Comparison of ENCODE assay signal across 15 cellular contexts in the genomic region with DNA sequence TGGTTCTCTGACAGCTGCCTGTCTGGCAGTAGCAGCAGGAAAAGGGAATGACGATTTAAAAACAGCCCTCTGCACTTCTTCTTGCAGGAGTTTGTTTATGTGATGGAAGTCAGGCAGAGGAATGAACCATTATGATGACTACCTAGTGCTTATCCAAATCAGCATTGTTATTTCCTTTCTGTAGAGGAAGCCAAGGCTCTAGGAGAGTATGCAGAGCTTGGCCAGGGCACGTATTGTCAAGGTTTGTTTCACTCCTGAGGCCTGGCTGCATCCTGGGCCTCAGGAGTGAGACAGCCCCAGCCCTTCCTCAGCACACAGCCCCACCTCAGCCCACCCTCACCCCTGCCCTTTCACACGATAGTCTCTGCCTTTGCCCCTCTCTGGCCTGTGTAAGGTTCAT.
DNase-seq lines count a peak whose midpoint lies in the region; ATAC-seq and TF ChIP-seq lines count a peak whose summit lies in the region.
"Had no signal": no experiment of that assay in that cellular context is flagged by ENCODE, and none has a peak within 500 bp of the region (broad histone marks: within the 10 kb centered on the region; RNA-seq: fewer than 3 reads in every experiment).

No MANE protein-coding gene starts in this region.

- H3K4me1 ChIP-seq in heart right ventricle: peaks cover 0 to 27% (median 8%) of the 10 kb centered on the region in 9 donors
- no peaks in the 10 kb centered on the region for H3K4me1 ChIP-seq in mesenchymal stem cell (ENCODE audit: control insufficient read depth, insufficient read depth, low read depth, low read length)
- H3K4me1 ChIP-seq in upper lobe of left lung: peaks cover 0 to 14% (median 8%) of the 10 kb centered on the region in 4 donors

- 42% methylated on average over 3 of the region's 3 CpGs for WGBS in heart right ventricle, 2 donors
- WGBS in mesenchymal stem cell: 8% methylated on average over 2 of the region's 3 CpGs
- 31 to 55% methylated on average over 3 of the region's 3 CpGs for WGBS in upper lobe of left lung, 2 donors

- H3K4me3 ChIP-seq in heart right ventricle (no peak overlapping the region), cardiac fibroblast (replicated peaks in 1 of 2; ENCODE audit: low read depth in 2 of 2, low read length in 2 of 2) (no peak overlapping the region), mesenchymal stem cell (ENCODE audit: insufficient read depth in 1 of 2, low read depth in 1 of 2, low read length in 2 of 2) (no peak overlapping the region), upper lobe of left lung (no peak overlapping the region)

- intact Hi-C loops in heart right ventricle (cut with DNase I): no loop called here
- intact Hi-C loops in Right ventricle myocardium inferior (cut with DNase I): no loop called here

- H2AK5ac ChIP-seq in mesenchymal stem cell (ENCODE audit: low read length, severe bottlenecking): no peak overlapping the region

- peak; percentile 29 to 69 (median 52) for ATAC-seq in heart right ventricle
- no peak for ATAC-seq in Right ventricle myocardium inferior
- ATAC-seq in upper lobe of left lung (ENCODE audit: low FRiP score in 2 of 2): peak in 1 of 2 donors; percentile 59
- no peak for ATAC-seq in GM21515 (IDR thresholded peaks at IDR 0.05; ENCODE audit: unreplicated experiment)
- no peak for ATAC-seq in GM19455 (IDR thresholded peaks at IDR 0.05; ENCODE audit: unreplicated experiment)
- ATAC-seq: PC-3 had no signal

- H2BK5ac ChIP-seq in mesenchymal stem cell (ENCODE audit: low read depth, low read length, poor library complexity, severe bottlenecking): no peak overlapping the region

- H3K4ac ChIP-seq in mesenchymal stem cell (ENCODE audit: low read depth in 1 of 2, low read length in 2 of 2): no peak overlapping the region

- H2BK12ac ChIP-seq in mesenchymal stem cell (ENCODE audit: low read length in 2 of 2): peak overlapping the region in 1 of 2 experiments; percentile 8

- no peak for TF ChIP-seq EP300 in upper lobe of left lung (IDR thresholded peaks at IDR 0.05)

- no peak overlapping the region for H4K91ac ChIP-seq in mesenchymal stem cell (ENCODE audit: low read length)

- peak overlapping the region in 1 of 2 experiments; percentile 9 for H3K14ac ChIP-seq in mesenchymal stem cell (ENCODE audit: low read length in 2 of 2)

- H3K27ac ChIP-seq in heart right ventricle (peak overlapping the region in 7 of 10 donors; percentile 2 to 65 (median 36)), mesenchymal stem cell (ENCODE audit: low read length, poor library complexity, severe bottlenecking) (no peak overlapping the region), upper lobe of left lung (peak overlapping the region in 3 of 4 donors; percentile 52 to 84 (median 61))
- H3K27ac ChIP-seq: brain microvascular endothelial cell, VCaP had no signal

- TF ChIP-seq POLR2A in upper lobe of left lung (IDR thresholded peaks at IDR 0.05): no peak

- H3K27me3 ChIP-seq in heart right ventricle: no peaks in the 10 kb centered on the region
- H3K27me3 ChIP-seq in mesenchymal stem cell (ENCODE audit: control insufficient read depth in 1 of 2, insufficient read depth in 1 of 2, low read length in 2 of 2): no peaks in the 10 kb centered on the region
- H3K27me3 ChIP-seq in upper lobe of left lung: no peaks in the 10 kb centered on the region
- H3K27me3 ChIP-seq: brain microvascular endothelial cell had no signal

- no peak for DNase-seq in heart right ventricle
- no peak for DNase-seq in Right ventricle myocardium inferior (ENCODE audit: missing footprints)
- peak; percentile 52 to 53 for DNase-seq in cardiac fibroblast (ENCODE audit: low read depth in 2 of 2)
- peak; percentile 29 for DNase-seq in mesenchymal stem cell
- no peak for DNase-seq in upper lobe of left lung
- no peak for DNase-seq in NCI-H1930 (lab: John Stamatoyannopoulos, UW)
- DNase-seq: brain microvascular endothelial cell; effector CD4-positive, alpha-beta T cell; kidney; NCI-H1092; PC-3; stimulated activated CD4-positive, alpha-beta T cell treated with anti-CD3 and anti-CD28 coated beads, Interleukin-2, amount 100 ng/mL, for 48 hours had no signal

- H2BK15ac ChIP-seq in mesenchymal stem cell (ENCODE audit: low read depth, poor library complexity, severe bottlenecking): no peak overlapping the region

- no peak overlapping the region for H2BK120ac ChIP-seq in mesenchymal stem cell (ENCODE audit: low read depth, low read length)

- no peak overlapping the region for H3K23ac ChIP-seq in mesenchymal stem cell (ENCODE audit: low read length in 2 of 2)

- H3K18ac ChIP-seq in mesenchymal stem cell (ENCODE audit: low read depth in 1 of 2, low read length in 2 of 2): peak overlapping the region in 1 of 2 experiments; percentile 4

- TF ChIP-seq CTCF in heart right ventricle (IDR thresholded peaks at IDR 0.05) (no peak), cardiac fibroblast (IDR thresholded peaks at IDR 0.05; ENCODE audit: low read depth, low read length) (no peak), upper lobe of left lung (IDR thresholded peaks at IDR 0.05) (no peak)

- peak overlapping the region; percentile 0 for H4K8ac ChIP-seq in mesenchymal stem cell (ENCODE audit: low read length)

- H3K4me2 ChIP-seq in mesenchymal stem cell (ENCODE audit: low read length, poor library complexity, severe bottlenecking): no peak overlapping the region

- H3K36me3 ChIP-seq in heart right ventricle (peaks cover 0 to 100% (median 50%) of the 10 kb centered on the region in 9 donors), mesenchymal stem cell (ENCODE audit: control insufficient read depth in 1 of 2, insufficient read depth in 2 of 2, low read depth in 1 of 2, low read length in 2 of 2) (peaks cover 0 to 100% of the 10 kb centered on the region in 2 experiments), upper lobe of left lung (no peaks in the 10 kb centered on the region)

- peak overlapping the region; percentile 12 for H3K9ac ChIP-seq in mesenchymal stem cell (ENCODE audit: low read length)

- H3K79me1 ChIP-seq in mesenchymal stem cell (replicated peaks; ENCODE audit: low read length, poor library complexity, severe bottlenecking): no peaks in the 10 kb centered on the region

- H2AFZ ChIP-seq in mesenchymal stem cell (ENCODE audit: low read depth, low read length): peak overlapping the region; percentile 80

- H3K9me3 ChIP-seq in heart right ventricle: no peaks in the 10 kb centered on the region
- no peaks in the 10 kb centered on the region for H3K9me3 ChIP-seq in mesenchymal stem cell (ENCODE audit: control insufficient read depth, low read length)
- H3K9me3 ChIP-seq in upper lobe of left lung: no peaks in the 10 kb centered on the region

Comparison
In these comparisons a context has a peak if more than half of its experiments do, and no peak if none do; other contexts are left out.
1. ATAC-seq: peak in heart right ventricle (8 of 8); none in Right ventricle myocardium inferior (single experiment), GM21515 (single experiment) and GM19455 (single experiment).
2. DNase-seq: peak in cardiac fibroblast (2 of 2) and mesenchymal stem cell (single experiment); none in heart right ventricle (0 of 2), Right ventricle myocardium inferior (single experiment), upper lobe of left lung (0 of 2) and NCI-H1930 (0 of 2).